In genomic region chr15:27771892-27772291, GRCh38 we compare ENCODE assay signal across 35 cellular contexts.
"Had no signal": no experiment of that assay in that cellular context is flagged by ENCODE, and none has a peak within 500 bp of the region (broad histone marks: within the 10 kb centered on the region; RNA-seq: fewer than 3 reads in every experiment).

No MANE protein-coding gene starts in this region.

- H3K27ac ChIP-seq: adrenal gland, body of pancreas, brain microvascular endothelial cell, breast epithelium, VCaP had no signal

- H3K4me3 Mint-ChIP-seq: activated B cell treated with CpG ODN at 0.5 μM for 24 hours; activated CD4-positive, alpha-beta memory T cell treated with anti-CD3 and anti-CD28 coated beads for 36 hours; activated CD4-positive, alpha-beta T cell treated with anti-CD3 and anti-CD28 coated beads, Interleukin-2, amount 10 ng/mL, durations not matched to agents 24 days and 14 days; activated CD8-positive, alpha-beta T cell treated with anti-CD3 and anti-CD28 coated beads for 36 hours; activated naive CD4-positive, alpha-beta T cell treated with anti-CD3 and anti-CD28 coated beads for 36 hours; activated naive CD8-positive, alpha-beta T cell treated with anti-CD3 and anti-CD28 coated beads for 36 hours; activated T-cell treated with anti-CD3 and anti-CD28 coated beads, Interleukin-2, amount 50 U/mL, for 4 hours; activated T-cell treated with anti-CD3 and anti-CD28 coated beads, Interleukin-2, amount 50 U/mL, for 72 hours; activated T-helper 1 cell treated with anti-CD3 and anti-CD28 coated beads, Interleukin-12 subunit alpha, Interleukin-12 subunit beta, Interleukin-2, Interleukin-4 antibody, amounts not matched to agents 30 ng/mL and 10 ng/mL and 1 ng/mL, durations not matched to agents 14 hours and 24 hours and 36 hours; activated T-helper 17 cell treated with anti-CD3 and anti-CD28 coated beads, Interleukin-2, amount 50 U/mL, for 72 hours; T-helper 1 cell treated with Interleukin-12 subunit alpha and Interleukin-12 subunit beta and Interleukin-4 antibody, amounts not matched to agents 30 μg/mL and 1 μg/mL, for 36 hours; T-helper 2 cell treated with Interferon-gamma antibody and Interleukin-4, amounts not matched to agents 5 μg/mL and 100 μg/mL, for 36 hours had no signal

- H3K4me1 Mint-ChIP-seq: activated B cell treated with CpG ODN at 0.5 μM for 24 hours; activated CD4-positive, alpha-beta T cell treated with anti-CD3 and anti-CD28 coated beads, Interleukin-2, amount 10 ng/mL, durations not matched to agents 24 days and 14 days; activated naive CD8-positive, alpha-beta T cell treated with anti-CD3 and anti-CD28 coated beads for 36 hours; activated T-helper 17 cell treated with anti-CD3 and anti-CD28 coated beads, Interleukin-2, amount 50 U/mL, for 72 hours had no signal

- H3K27me3 Mint-ChIP-seq: activated B cell treated with CpG ODN at 0.5 μM for 24 hours; activated CD4-positive, alpha-beta memory T cell treated with anti-CD3 and anti-CD28 coated beads for 36 hours; activated CD4-positive, alpha-beta T cell treated with anti-CD3 and anti-CD28 coated beads, Interleukin-2, amount 10 ng/mL, durations not matched to agents 24 days and 14 days; activated CD8-positive, alpha-beta T cell treated with anti-CD3 and anti-CD28 coated beads for 36 hours; activated T-helper 17 cell treated with anti-CD3 and anti-CD28 coated beads, Interleukin-2, amount 50 U/mL, for 72 hours had no signal

- DNase-seq: activated B cell treated with CpG ODN at 0.5 μM for 24 hours; activated CD4-positive, alpha-beta memory T cell treated with anti-CD3 and anti-CD28 coated beads for 36 hours; activated CD4-positive, alpha-beta T cell treated with anti-CD3 and anti-CD28 coated beads for 4 hours; activated CD4-positive, alpha-beta T cell treated with anti-CD3 and anti-CD28 coated beads, Interleukin-2, amount 50 U/mL, for 1 hour; activated CD4-positive, alpha-beta T cell treated with anti-CD3 and anti-CD28 coated beads, Interleukin-2, amount 50 U/mL, for 4 hours; activated CD4-positive, CD25-positive, alpha-beta regulatory T cell treated with anti-CD3 and anti-CD28 coated beads, Interleukin-2, amount 50 U/mL, for 72 hours; activated CD8-positive, alpha-beta memory T cell treated with anti-CD3 and anti-CD28 coated beads, Interleukin-2, amount 50 U/mL, for 4 hours; activated CD8-positive, alpha-beta T cell treated with anti-CD3 and anti-CD28 coated beads for 36 hours; activated effector memory CD4-positive, alpha-beta T cell treated with anti-CD3 and anti-CD28 coated beads, Interleukin-2, amount 50 U/mL, for 16 hours; activated gamma-delta T cell treated with Interleukin-2 at 50 U/mL for 16 hours; activated naive CD4-positive, alpha-beta T cell; activated naive CD4-positive, alpha-beta T cell treated with anti-CD3 and anti-CD28 coated beads for 36 hours; activated naive CD4-positive, alpha-beta T cell treated with anti-CD3 and anti-CD28 coated beads, Interleukin-2, amount 50 U/mL, for 16 hours; activated naive CD8-positive, alpha-beta T cell treated with anti-CD3 and anti-CD28 coated beads for 36 hours; activated T-cell treated with anti-CD3 and anti-CD28 coated beads for 4 hours; activated T-cell treated with anti-CD3 and anti-CD28 coated beads, Interleukin-2, amount 50 U/mL, for 1 hour; activated T-cell treated with anti-CD3 and anti-CD28 coated beads, Interleukin-2, amount 50 U/mL, for 4 hours; activated T-cell treated with anti-CD3 and anti-CD28 coated beads, Interleukin-2, amount 50 U/mL, for 72 hours; adrenal gland; amniotic stem cell; aorta; body of pancreas; brain microvascular endothelial cell; central memory CD4-positive, alpha-beta T cell; T-helper 1 cell; T-helper 2 cell; T-helper 9 cell had no signal

- H3K27ac Mint-ChIP-seq: activated B cell treated with CpG ODN at 0.5 μM for 24 hours; activated CD4-positive, alpha-beta memory T cell treated with anti-CD3 and anti-CD28 coated beads for 36 hours; activated CD4-positive, alpha-beta T cell treated with anti-CD3 and anti-CD28 coated beads, Interleukin-2, amount 10 ng/mL, durations not matched to agents 24 days and 14 days; activated CD8-positive, alpha-beta T cell treated with anti-CD3 and anti-CD28 coated beads for 36 hours; activated naive CD4-positive, alpha-beta T cell treated with anti-CD3 and anti-CD28 coated beads for 36 hours; activated naive CD4-positive, alpha-beta T cell treated with anti-CD3 and anti-CD28 coated beads, Interleukin-2, amount 50 U/mL, for 72 hours; activated naive CD8-positive, alpha-beta T cell treated with anti-CD3 and anti-CD28 coated beads for 36 hours; activated T-cell treated with anti-CD3 and anti-CD28 coated beads, Interleukin-2, amount 50 U/mL, for 72 hours; activated T-helper 1 cell treated with anti-CD3 and anti-CD28 coated beads, Interleukin-12 subunit alpha, Interleukin-12 subunit beta, Interleukin-2, Interleukin-4 antibody, amounts not matched to agents 30 ng/mL and 10 ng/mL and 1 ng/mL, durations not matched to agents 14 hours and 24 hours and 36 hours; activated T-helper 17 cell treated with anti-CD3 and anti-CD28 coated beads, Interleukin-2, amount 50 U/mL, for 72 hours; T-helper 1 cell treated with Interleukin-12 subunit alpha and Interleukin-12 subunit beta and Interleukin-4 antibody, amounts not matched to agents 30 μg/mL and 1 μg/mL, for 36 hours; T-helper 2 cell treated with Interferon-gamma antibody and Interleukin-4, amounts not matched to agents 5 μg/mL and 100 μg/mL, for 36 hours had no signal

- ATAC-seq: activated CD8-positive, alpha-beta T cell treated with anti-CD3 and anti-CD28 coated beads for 36 hours; activated naive CD4-positive, alpha-beta T cell treated with anti-CD3 and anti-CD28 coated beads, Interleukin-2, amount 50 U/mL, for 72 hours; activated T-cell treated with anti-CD3 and anti-CD28 coated beads, Interleukin-2, amount 50 U/mL, for 4 hours; activated T-cell treated with anti-CD3 and anti-CD28 coated beads, Interleukin-2, amount 50 U/mL, for 72 hours; activated T-helper 17 cell treated with anti-CD3 and anti-CD28 coated beads, Interleukin-2, amount 50 U/mL, for 72 hours; body of pancreas had no signal

- H3K27me3 ChIP-seq: adrenal gland, body of pancreas, brain microvascular endothelial cell, breast epithelium had no signal

- H3K36me3 ChIP-seq: adrenal gland, brain microvascular endothelial cell, breast epithelium had no signal

- H3K4me3 ChIP-seq: adrenal gland, body of pancreas, breast epithelium had no signal

- H3K9me3 ChIP-seq: adrenal gland, body of pancreas had no signal

- H3K4me1 ChIP-seq: adrenal gland, body of pancreas, breast epithelium had no signal

- H3K36me3 Mint-ChIP-seq: activated CD4-positive, alpha-beta memory T cell treated with anti-CD3 and anti-CD28 coated beads for 36 hours; activated naive CD8-positive, alpha-beta T cell treated with anti-CD3 and anti-CD28 coated beads for 36 hours had no signal
